In the genomic region with DNA sequence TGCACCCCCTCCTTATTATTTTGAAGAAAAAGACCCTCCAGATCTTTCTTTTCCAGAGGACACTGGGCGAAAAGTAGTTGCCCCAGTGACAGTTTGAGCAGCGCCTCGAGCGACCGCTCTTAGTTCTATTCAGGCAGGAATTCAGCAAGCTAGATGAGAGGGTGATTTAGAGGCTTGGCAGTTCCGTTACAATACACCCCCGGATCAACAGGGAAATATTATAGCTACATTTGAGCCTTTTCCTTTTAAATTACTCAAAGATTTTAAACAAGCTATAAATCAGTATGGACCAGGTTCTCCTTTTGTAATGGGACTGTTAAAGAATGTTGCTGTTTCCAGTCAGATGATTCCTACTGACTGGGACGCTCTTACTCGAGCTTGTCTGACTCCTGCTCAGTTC, we compare ENCODE assay signal across 7 cellular contexts.
DNase-seq lines count a peak whose midpoint lies in the region; FAIRE-seq and TF ChIP-seq lines count a peak whose summit lies in the region.
"Not testable (repeated sequence)": the region's sequence is repeated elsewhere in the genome, so short reads cannot be mapped to it uniquely, and the experiment has no call there.

No MANE protein-coding gene starts in this region.

- H3F3A ChIP-seq in smooth muscle cell (ENCODE audit: low read depth): not testable (repeated sequence)

- intact Hi-C loops in A673 (cut with micrococcal nuclease; ENCODE audit: unreplicated experiment); vagina (cut with DNase I): not testable (repeated sequence)

- not testable (repeated sequence) for H3K79me2 ChIP-seq in hepatocyte; smooth muscle cell (ENCODE audit: low read depth)

- H3K9me3 ChIP-seq in A673 (ENCODE audit: low read depth, low read length, poor library complexity, severe bottlenecking); hepatocyte (ENCODE audit: low read depth); smooth muscle cell (replicated peaks; ENCODE audit: low read depth); vagina: not testable (repeated sequence)
- H3K9me3 ChIP-seq in WERI-Rb-1 (ENCODE audit: severe bottlenecking): peaks cover 19% of the 10 kb centered on the region

- CTCF ChIA-PET in A673 (lab: Charles Lee): interaction anchor here (0.6 kb wide), 1 partner anchor 29 kb away, joined by 3 read pairs; no protein-coding TSS in a partner anchor

- H3K36me3 Mint-ChIP-seq in nephron (ENCODE audit: low read depth): peaks cover 12% of the 10 kb centered on the region

- peaks cover 25% of the 10 kb centered on the region for H3K4me1 Mint-ChIP-seq in nephron

- TF ChIP-seq POLR2A in vagina (IDR thresholded peaks at IDR 0.05): not testable (repeated sequence)

- 56% methylated on average over 9 of the region's 9 CpGs for WGBS in hepatocyte (ENCODE audit: low lambda C conversion rate, missing lambda C conversion rate)
- 54% methylated on average over 9 of the region's 9 CpGs for WGBS in smooth muscle cell (ENCODE audit: low lambda C conversion rate)

- not testable (repeated sequence) for H3K36me3 ChIP-seq in A673 (ENCODE audit: insufficient read depth, low read length, poor library complexity, severe bottlenecking); WERI-Rb-1; hepatocyte (replicated peaks; ENCODE audit: insufficient read depth, low read depth); smooth muscle cell (ENCODE audit: low read depth); vagina

- peak; percentile 53 for DNase-seq in A673 (ENCODE audit: low spot score)
- not testable (repeated sequence) for DNase-seq in WERI-Rb-1; hepatocyte (ENCODE audit: low spot score); smooth muscle cell (lab: John Stamatoyannopoulos, UW; ENCODE audit: unreplicated experiment); vagina (ENCODE audit: extremely low spot score in 2 of 2)

- not testable (repeated sequence) for H3K9me2 ChIP-seq in hepatocyte (replicated peaks; ENCODE audit: insufficient read depth)

- not testable (repeated sequence) for H3K9ac ChIP-seq in smooth muscle cell (ENCODE audit: low read depth)

- H3K27ac ChIP-seq in A673 (ENCODE audit: low read depth, low read length, poor library complexity, severe bottlenecking) (peak overlapping the region; percentile 87), WERI-Rb-1 (peak overlapping the region; percentile 61), hepatocyte (peak overlapping the region; percentile 59), smooth muscle cell (ENCODE audit: low read depth) (peak overlapping the region; percentile 49), vagina (peak overlapping the region; percentile 57)

- peak overlapping the region; percentile 5 for H3K4me2 ChIP-seq in hepatocyte
- H3K4me2 ChIP-seq in smooth muscle cell: peak overlapping the region; percentile 31

- H3K27ac Mint-ChIP-seq in nephron: peak overlapping the region; percentile 62 to 83 (median 82)

- peak overlapping the region; percentile 16 for H3K4me3 ChIP-seq in A673 (ENCODE audit: low read depth, low read length, poor library complexity, severe bottlenecking)
- not testable (repeated sequence) for H3K4me3 ChIP-seq in WERI-Rb-1 (ENCODE audit: low read depth, low read length); hepatocyte; smooth muscle cell; vagina

- H3K27me3 ChIP-seq in A673 (replicated peaks; ENCODE audit: insufficient read depth, low read depth, low read length, poor library complexity); WERI-Rb-1 (ENCODE audit: insufficient read depth, low read depth, severe bottlenecking); hepatocyte; smooth muscle cell (ENCODE audit: low read depth); vagina: not testable (repeated sequence)

- peak overlapping the region in 1 of 3 experiments; percentile 53 for H3K4me3 Mint-ChIP-seq in nephron

- H2AFZ ChIP-seq in hepatocyte: not testable (repeated sequence)
- peak overlapping the region; percentile 74 for H2AFZ ChIP-seq in smooth muscle cell (ENCODE audit: low read depth)

- not testable (repeated sequence) for TF ChIP-seq CTCF in A673 (conservative IDR thresholded peaks at IDR 0.05; ENCODE audit: low read depth, low read length); WERI-Rb-1 (IDR thresholded peaks at IDR 0.05; ENCODE audit: low read depth, low read length); hepatocyte (IDR thresholded peaks at IDR 0.05; ENCODE audit: poor library complexity); nephron (IDR thresholded peaks at IDR 0.05; ENCODE audit: unreplicated experiment in 3 of 3); smooth muscle cell (IDR thresholded peaks at IDR 0.05; ENCODE audit: borderline replicate concordance, insufficient read depth, poor library complexity, severe bottlenecking); vagina (IDR thresholded peaks at IDR 0.05)

- peak; percentile 82 for FAIRE-seq in endometrium (lab: Jason Lieb, UNC)

- peaks cover 13% of the 10 kb centered on the region for H3K27me3 Mint-ChIP-seq in nephron (ENCODE audit: low read depth)

- POLR2A ChIA-PET in A673 (lab: Charles Lee; ENCODE audit: low non-redundant PET): not testable (repeated sequence)

- H3K9me3 Mint-ChIP-seq in nephron: peaks cover 29% of the 10 kb centered on the region

- BruUV-seq in A673 (replicated peaks; lab: Mats Ljungman, UMichigan): not testable (repeated sequence)

- H4K20me1 ChIP-seq in hepatocyte (ENCODE audit: insufficient read depth, poor library complexity, severe bottlenecking); smooth muscle cell (ENCODE audit: low read depth): not testable (repeated sequence)

- H3K4me1 ChIP-seq in A673 (ENCODE audit: insufficient read depth, low read length, poor library complexity, severe bottlenecking) (peaks cover 44% of the 10 kb centered on the region), smooth muscle cell (ENCODE audit: low read depth) (peaks cover 10% of the 10 kb centered on the region), vagina (peaks cover 23% of the 10 kb centered on the region)
- H3K4me1 ChIP-seq in hepatocyte (ENCODE audit: insufficient read depth): not testable (repeated sequence)
